8 cellular contexts compared by ENCODE assay signal in genomic region chr17:57084802-57085447, GRCh38. TPM values are rescaled to one million over a fixed set of nuclear protein-coding genes. Genes with fewer than 3 reads are reported as not detected.
A peak's percentile ranks its signal among the peaks of the same experiment; 100 is the strongest.
DNase-seq lines count a peak whose midpoint lies in the region; FAIRE-seq and TF ChIP-seq lines count a peak whose summit lies in the region.

Gene AKAP1 (plus strand): TSS chr17:57085246. CDS start chr17:57105465, 20,219 bp downstream.

- H3K9me3 Mint-ChIP-seq in HFFc6, result no peaks in the 10 kb centered on the region

- peak within 1 kb of the TSS; percentile 94 for H3K4me3 Mint-ChIP-seq in HFFc6

- H3K27ac ChIP-seq in neutrophil (peak within 1 kb of the TSS; percentile 74), substantia nigra (ENCODE audit: low read depth, low read length, poor library complexity, severe bottlenecking) (peak within 1 kb of the TSS; percentile 91)

- H3K27me3 Mint-ChIP-seq in HFFc6 (ENCODE audit: insufficient read depth), result peaks cover 5% of the 10 kb centered on the region

- no peak for FAIRE-seq in frontal cortex (lab: Jason Lieb, UNC)

- peaks cover 9% of the 10 kb centered on the region for H3K27me3 ChIP-seq in neutrophil

- in situ Hi-C loops in SK-MEL-5 (cut with HindIII; ENCODE audit: low pct_unique_long_range_greater_than_20kb, low sequenced_read_pairs), result no loop called here

- no peaks in the 10 kb centered on the region for H3K36me3 ChIP-seq in neutrophil

- peak; percentile 34 for TF ChIP-seq CTCF in HFFc6 (IDR thresholded peaks at IDR 0.05)
- peak; percentile 56 for TF ChIP-seq CTCF in neutrophil (IDR thresholded peaks at IDR 0.05)

- H3K27ac Mint-ChIP-seq in HFFc6, result peak within 1 kb of the TSS; percentile 94

- peaks cover 23 to 31% of the 10 kb centered on the region in 2 experiments for H3K4me1 ChIP-seq in neutrophil (ENCODE audit: control insufficient read depth in 1 of 2, insufficient read depth in 1 of 2, low read depth in 1 of 2, low read length in 1 of 2)

- H3K9me3 ChIP-seq in neutrophil, result no peaks in the 10 kb centered on the region

- H3K36me3 Mint-ChIP-seq in HFFc6 (ENCODE audit: low read depth), result no peaks in the 10 kb centered on the region

- peaks cover 29% of the 10 kb centered on the region for H3K4me1 Mint-ChIP-seq in HFFc6 (ENCODE audit: low read depth)

- peak within 1 kb of the TSS; percentile 87 for H3K4me3 ChIP-seq in GM08714 (ENCODE audit: low read length)
- peak within 1 kb of the TSS; percentile 61 to 80 for H3K4me3 ChIP-seq in neutrophil (ENCODE audit: low read depth in 1 of 2, low read length in 1 of 2)

- DNase-seq in HFFc6 (peak; percentile 91), NAMALWA (ENCODE audit: low spot score) (peak; percentile 97), SK-MEL-5 (ENCODE audit: low read depth, low spot score) (peak; percentile 96), frontal cortex (ENCODE audit: low spot score in 2 of 2) (peak; percentile 98), substantia nigra (lab: John Stamatoyannopoulos, UW) (peak; percentile 65 to 97 (median 88))
- DNase-seq in activated naive CD4-positive, alpha-beta T cell treated with Interleukin-2 at 50 U/mL for 16 hours, result peak; percentile 94

RNA-seq across cellular contexts. Expression of gene AKAP1, which starts in this region (rescaled TPM):
- 10 to 100 TPM in 5 of 6 experiments, 1 to 10 TPM in 1; 9.7 to 12.6 (median 10.7) TPM for total RNA-seq in HFFc6 (2021; fragmentation: NEBNext Ultra II Directional; extraction: Animal tissue kit (Norgen Biotek cat#: 25700))
- 30.0 and 35.1 TPM in 2 replicates for total RNA-seq in SK-MEL-5 (2014; rRNA removed; shearing (Covaris generic))
- polyA plus RNA-seq in SK-MEL-5 (2015; cell fraction: cytosol; rRNA removed), result 56.7 and 60.6 TPM in 2 replicates
- polyA plus RNA-seq in SK-MEL-5 (2015; cell fraction: nucleus; rRNA removed), result 99.8 and 138 TPM in 2 replicates
- total RNA-seq in frontal cortex, result 27.7 TPM

Comparison
In these comparisons a context has a peak if more than half of its experiments do, and no peak if none do; other contexts are left out.
1. Peak in every context shown above with its lines: DNase-seq, H3K4me3 ChIP-seq and H3K27ac ChIP-seq.